In the genomic region with DNA sequence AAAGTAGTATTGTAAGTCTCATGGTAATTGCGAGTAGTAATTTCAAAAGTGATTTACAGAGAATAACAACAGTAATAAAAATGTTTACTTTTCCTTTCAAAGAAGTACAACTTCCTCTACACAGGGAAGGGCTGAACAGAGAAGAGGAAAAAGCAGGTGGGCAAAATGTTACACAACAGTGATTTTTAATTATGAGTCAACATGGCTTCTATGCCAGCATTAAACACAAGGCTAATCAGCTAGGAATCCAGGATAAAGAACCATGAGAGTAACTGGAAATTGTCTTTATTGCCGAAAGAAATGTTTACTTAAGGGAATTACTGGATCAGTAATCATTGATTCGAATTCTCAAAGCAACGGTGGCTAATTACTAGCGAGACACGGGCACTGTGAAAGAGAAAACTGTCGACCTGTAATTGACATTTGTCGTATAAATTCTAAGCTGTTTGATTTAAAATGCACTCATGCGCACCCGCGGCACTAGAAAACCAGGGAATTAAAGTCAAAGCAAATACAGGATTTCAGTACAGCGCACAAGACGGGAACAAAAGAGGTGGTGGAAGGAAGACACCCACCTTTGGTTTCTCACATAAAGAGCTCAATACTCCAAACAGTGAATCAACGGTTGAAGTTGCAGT, we compare ENCODE assay signal across 8 cellular contexts. TPM values are rescaled to one million over a fixed set of nuclear protein-coding genes. Genes with fewer than 3 reads are reported as not detected.
DNase-seq lines count a peak whose midpoint lies in the region; ATAC-seq and FAIRE-seq lines count a peak whose summit lies in the region.

No MANE protein-coding gene starts in this region.

- peak; percentile 35 for FAIRE-seq in endometrium (lab: Jason Lieb, UNC)

- peaks cover 14% of the 10 kb centered on the region; the same call in 1 of the 2 replicates for H3K4me1 ChIP-seq in HUES64 (ENCODE audit: insufficient read depth, low read length)

- H3K4me1 Mint-ChIP-seq in naive B cell = peaks cover 20 to 26% (median 23%) of the 10 kb centered on the region in 3 donors

- peak overlapping the region; percentile 82 for H3K27ac ChIP-seq in HUES64 (ENCODE audit: low read depth, low read length)

- peak overlapping the region; percentile 88 to 98 (median 94) for H3K4me3 Mint-ChIP-seq in naive B cell

- H3K36me3 Mint-ChIP-seq in naive B cell = no peaks in the 10 kb centered on the region

- DNase-seq in DMS153 (lab: John Stamatoyannopoulos, UW) (peak; percentile 90), SHP77 (lab: John Stamatoyannopoulos, UW) (peak; percentile 60 to 64), naive B cell (no peak)
- no peak for DNase-seq in stimulated activated CD4-positive, alpha-beta T cell treated with anti-CD3 and anti-CD28 coated beads, Interleukin-4, amount 100 ng/mL, for 4 hours

- H3K9ac ChIP-seq in HUES64 (ENCODE audit: low read depth, low read length) = peak overlapping the region; percentile 81

- no peak for ATAC-seq in naive B cell (ENCODE audit: low read depth in 2 of 2)
- no peak for ATAC-seq in GM19395 (IDR thresholded peaks at IDR 0.05; ENCODE audit: unreplicated experiment)
- no peak for ATAC-seq in GM21447 (IDR thresholded peaks at IDR 0.05; ENCODE audit: unreplicated experiment)

- H3K4me3 ChIP-seq in HUES64 (ENCODE audit: low read length) = peak overlapping the region; percentile 88

- H3K36me3 ChIP-seq in HUES64 (ENCODE audit: insufficient read depth, low read length) = no peaks in the 10 kb centered on the region

- H3K27me3 ChIP-seq in HUES64 (ENCODE audit: insufficient read depth, low read length) = no peaks in the 10 kb centered on the region

- peak overlapping the region; percentile 89 to 97 (median 94) for H3K27ac Mint-ChIP-seq in naive B cell

- no peaks in the 10 kb centered on the region for H3K9me3 Mint-ChIP-seq in naive B cell

- H3K9me3 ChIP-seq in HUES64 (ENCODE audit: insufficient read depth, low read depth, low read length) = no peaks in the 10 kb centered on the region

- WGBS in HUES64 = 4% methylated on average over 13 of the region's 14 CpGs

- H3K27me3 Mint-ChIP-seq in naive B cell = no peaks in the 10 kb centered on the region

RNA-seq across cellular contexts. Expression of a gene that starts 15.5 kb away (rescaled TPM):
- polyA plus RNA-seq in HUES64 (2013, experiment 1 of 2) = 38.2 TPM
- polyA plus RNA-seq in HUES64 (2013, experiment 2 of 2) = 45.2 TPM
- 10 to 100 TPM in 4 of 6 donors, 1 to 10 TPM in 2; 2.3 to 18.2 (median 13.6) TPM for polyA plus RNA-seq in naive B cell (ENCODE audit: low read depth in 6 of 6)

RNA-seq across cellular contexts. Expression of a gene that starts 17.9 kb away (rescaled TPM):
- 24.7 TPM for polyA plus RNA-seq in HUES64 (2013, experiment 1 of 2)
- polyA plus RNA-seq in HUES64 (2013, experiment 2 of 2) = 34.6 TPM
- polyA plus RNA-seq in naive B cell (ENCODE audit: low read depth in 6 of 6) = 10 to 100 TPM; 13.8 to 20.8 (median 14.4) TPM

RNA-seq across cellular contexts. Expression of a gene that starts 37.5 kb away (rescaled TPM):
- polyA plus RNA-seq in HUES64 (2013, experiment 1 of 2) = not detected
- polyA plus RNA-seq in HUES64 (2013, experiment 2 of 2) = not detected
- polyA plus RNA-seq in naive B cell (ENCODE audit: low read depth in 6 of 6) = 100 to 1,000 TPM; 198 to 689 (median 314) TPM

Comparison
In these comparisons a context has a peak if more than half of its experiments do, and no peak if none do; other contexts are left out.
1. DNase-seq: peak in DMS153 (single experiment) and SHP77 (2 of 2); none in naive B cell (single experiment) and stimulated activated CD4-positive, alpha-beta T cell treated with anti-CD3 and anti-CD28 coated beads, Interleukin-4, amount 100 ng/mL, for 4 hours (0 of 2).